Comparison of ENCODE assay signal across 2 cellular contexts in the genomic region with DNA sequence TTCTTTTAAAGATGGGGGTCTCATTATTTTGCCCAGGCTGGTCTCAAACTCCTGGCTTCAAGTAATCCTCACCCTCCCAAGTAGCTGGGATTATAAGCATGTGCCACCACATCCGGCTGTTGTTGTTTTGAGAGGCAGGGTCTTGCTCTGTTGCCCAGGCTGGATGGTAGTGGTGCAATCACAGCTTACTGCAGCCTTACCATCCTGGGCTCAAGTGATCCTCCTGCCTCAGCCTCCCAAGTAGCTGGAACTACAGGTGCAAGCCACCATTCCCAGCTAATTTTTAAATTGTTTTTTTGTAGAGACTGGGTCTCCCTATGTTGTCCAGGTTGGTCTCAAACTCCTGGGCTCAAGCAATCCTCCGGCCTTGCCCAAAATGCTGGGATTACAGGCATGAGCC.
A peak's percentile ranks its signal among the peaks of the same experiment; 100 is the strongest.
TF ChIP-seq lines count a peak whose summit lies in the region.

No MANE protein-coding gene starts in this region.

TF ChIP-seq in HEK293, 187 proteins besides CTCF, POLR2A, EP300 and RAD21:
- TF ChIP-seq ZNF692 (tag by site-specific recombination; IDR thresholded peaks at IDR 0.05) (no peak), ZNF121 (tag by site-specific recombination; IDR thresholded peaks at IDR 0.05) (peak; percentile 67; the same call in 1 of the 2 replicates)

TF ChIP-seq in K562, 482 proteins besides CTCF, POLR2A, EP300 and RAD21 (continued from another document):
- TF ChIP-seq POU5F1 (IDR thresholded peaks at IDR 0.05; ENCODE audit: borderline replicate concordance, low read depth, low read length, partially characterized antibody) (no peak), ZNF121 (CRISPR knock-in tag; conservative IDR thresholded peaks at IDR 0.05) (0 out of 2 replicates have a peak, but pooled peaks have one; percentile 17), MLX (CRISPR knock-in tag; conservative IDR thresholded peaks at IDR 0.05) (no peak)
